In the genomic region with DNA sequence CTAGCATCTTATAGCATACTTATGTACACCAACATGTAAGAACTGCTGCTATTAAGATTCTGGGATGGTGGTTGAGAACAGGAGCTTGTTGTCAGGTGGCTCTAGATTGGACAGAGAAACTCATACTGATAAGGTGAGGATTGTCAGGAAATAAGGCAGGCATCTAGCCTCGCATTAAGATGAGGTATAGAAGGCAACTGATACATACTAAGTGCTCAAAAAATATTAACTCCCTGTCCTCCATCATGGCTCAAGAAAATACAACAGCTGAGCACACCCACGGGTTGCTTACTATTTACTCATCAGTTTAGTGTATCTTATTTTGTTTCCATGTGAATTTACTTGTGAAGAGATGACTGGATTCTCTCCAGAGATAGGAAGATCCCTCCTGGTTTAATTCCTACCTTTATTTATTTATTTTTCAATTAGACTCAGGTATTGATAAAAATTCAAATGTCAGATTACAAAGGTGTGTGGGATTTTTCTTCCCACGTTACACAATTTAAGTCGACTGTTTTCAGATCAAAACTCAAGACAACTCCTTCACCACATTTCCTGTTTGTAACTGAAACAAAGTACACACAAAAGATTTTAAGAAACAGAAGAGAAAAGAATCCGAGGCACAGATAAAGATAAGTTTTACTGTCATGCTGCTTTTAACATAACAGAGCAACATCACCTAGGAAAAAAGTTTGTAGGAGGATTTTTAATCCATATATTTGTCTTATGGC, we compare ENCODE assay signal across 17 cellular contexts. TPM values are rescaled to one million over a fixed set of nuclear protein-coding genes. Genes with fewer than 3 reads are reported as not detected.
DNase-seq lines count a peak whose midpoint lies in the region; ATAC-seq and TF ChIP-seq lines count a peak whose summit lies in the region.
"Had no signal": no experiment of that assay in that cellular context is flagged by ENCODE, and none has a peak within 500 bp of the region (broad histone marks: within the 10 kb centered on the region; RNA-seq: fewer than 3 reads in every experiment).

A gene with protein sequence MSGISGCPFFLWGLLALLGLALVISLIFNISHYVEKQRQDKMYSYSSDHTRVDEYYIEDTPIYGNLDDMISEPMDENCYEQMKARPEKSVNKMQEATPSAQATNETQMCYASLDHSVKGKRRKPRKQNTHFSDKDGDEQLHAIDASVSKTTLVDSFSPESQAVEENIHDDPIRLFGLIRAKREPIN (plus strand): TSS at position 620 of the 731 bp plus-strand sequence. CDS start 142 bp downstream, outside the sequence.

- peaks cover 27% of the 10 kb centered on the region for H3K4me1 Mint-ChIP-seq in activated naive CD4-positive, alpha-beta T cell treated with anti-CD3 and anti-CD28 coated beads for 36 hours (ENCODE audit: low read depth)
- H3K4me1 Mint-ChIP-seq in activated naive CD8-positive, alpha-beta T cell treated with anti-CD3 and anti-CD28 coated beads, Interleukin-2, amount 10 ng/mL, durations not matched to agents 7 days and 5 days = peaks cover 36% of the 10 kb centered on the region
- peaks cover 36% of the 10 kb centered on the region for H3K4me1 Mint-ChIP-seq in stimulated activated effector memory CD8-positive, alpha-beta T cell treated with anti-CD3 and anti-CD28 coated beads, Interleukin-12 subunit alpha, Interleukin-12 subunit beta, amount 100 ng/mL, for 72 hours

- CTCF ChIA-PET in activated naive CD4-positive, alpha-beta T cell treated with anti-CD3 and anti-CD28 coated beads for 36 hours (lab: Charles Lee) = interaction anchor here (4.8 to 5.7 kb wide), 3 partner anchors 10 to 157 kb away, joined by 52 to 71 read pairs (median 71); no protein-coding TSS in a partner anchor

- H3K27ac Mint-ChIP-seq in activated naive CD4-positive, alpha-beta T cell treated with anti-CD3 and anti-CD28 coated beads for 36 hours = peak within 1 kb of the TSS; percentile 98
- H3K27ac Mint-ChIP-seq in activated naive CD8-positive, alpha-beta T cell treated with anti-CD3 and anti-CD28 coated beads, Interleukin-2, amount 10 ng/mL, durations not matched to agents 7 days and 5 days = peak within 1 kb of the TSS; percentile 83
- peak within 1 kb of the TSS; percentile 91 for H3K27ac Mint-ChIP-seq in stimulated activated effector memory CD8-positive, alpha-beta T cell treated with anti-CD3 and anti-CD28 coated beads, Interleukin-12 subunit alpha, Interleukin-12 subunit beta, amount 100 ng/mL, for 72 hours
- H3K27ac Mint-ChIP-seq: progenitor cell of endocrine pancreas had no signal

- no peaks in the 10 kb centered on the region for H3K9me3 ChIP-seq in MM.1S (replicated peaks; ENCODE audit: insufficient read depth, low read length)
- H3K9me3 ChIP-seq: esophagus muscularis mucosa, heart left ventricle had no signal

- no peaks in the 10 kb centered on the region for H3K27me3 ChIP-seq in MM.1S (replicated peaks; ENCODE audit: insufficient read depth, low read length)
- H3K27me3 ChIP-seq: esophagus muscularis mucosa, heart left ventricle had no signal

- H3K4me3 Mint-ChIP-seq in activated naive CD4-positive, alpha-beta T cell treated with anti-CD3 and anti-CD28 coated beads for 36 hours = peak within 1 kb of the TSS; percentile 85
- peak within 1 kb of the TSS; percentile 85 for H3K4me3 Mint-ChIP-seq in activated naive CD8-positive, alpha-beta T cell treated with anti-CD3 and anti-CD28 coated beads, Interleukin-2, amount 10 ng/mL, durations not matched to agents 7 days and 5 days
- peak within 1 kb of the TSS; percentile 63 for H3K4me3 Mint-ChIP-seq in stimulated activated effector memory CD8-positive, alpha-beta T cell treated with anti-CD3 and anti-CD28 coated beads, Interleukin-12 subunit alpha, Interleukin-12 subunit beta, amount 100 ng/mL, for 72 hours

- H4K20me1 ChIP-seq in MM.1S (ENCODE audit: insufficient read depth, low read length) = no peaks in the 10 kb centered on the region

- no peaks in the 10 kb centered on the region for H3K27me3 Mint-ChIP-seq in activated naive CD4-positive, alpha-beta T cell treated with anti-CD3 and anti-CD28 coated beads for 36 hours (ENCODE audit: low read depth)
- no peaks in the 10 kb centered on the region for H3K27me3 Mint-ChIP-seq in activated naive CD8-positive, alpha-beta T cell treated with anti-CD3 and anti-CD28 coated beads, Interleukin-2, amount 10 ng/mL, durations not matched to agents 7 days and 5 days
- H3K27me3 Mint-ChIP-seq: progenitor cell of endocrine pancreas had no signal

- DNase-seq in activated naive CD4-positive, alpha-beta T cell treated with anti-CD3 and anti-CD28 coated beads for 36 hours = no peak
- no peak for DNase-seq in activated naive CD4-positive, alpha-beta T cell (lab: John Stamatoyannopoulos, UW)
- DNase-seq in MM.1S = peak; percentile 82
- no peak for DNase-seq in activated naive CD8-positive, alpha-beta T cell treated with anti-CD3 and anti-CD28 coated beads, Interleukin-2, amount 10 ng/mL, durations not matched to agents 7 days and 5 days
- DNase-seq in stimulated activated effector memory CD8-positive, alpha-beta T cell treated with anti-CD3 and anti-CD28 coated beads, Interleukin-12 subunit alpha, Interleukin-12 subunit beta, amount 100 ng/mL, for 72 hours (ENCODE audit: low spot score in 2 of 2) = no peak
- no peak for DNase-seq in SHP77 treated with DMSO at 0.1 percent for 48 hours (lab: John Stamatoyannopoulos, UW)
- no peak for DNase-seq in NOMO-1 (lab: John Stamatoyannopoulos, UW; ENCODE audit: unreplicated experiment in 2 of 2)
- DNase-seq: anterior cingulate cortex, Calu3, heart left ventricle, Kasumi-1, NCI-H1694, NCI-H524 treated with DMSO at 0.1 percent for 48 hours, T1000 had no signal

- POLR2A ChIA-PET in activated naive CD8-positive, alpha-beta T cell treated with anti-CD3 and anti-CD28 coated beads, Interleukin-2, amount 10 ng/mL, durations not matched to agents 7 days and 5 days (lab: Charles Lee) = interaction anchor here (0.7 to 2.4 kb wide), 5 partner anchors 11 to 233 kb away, joined by 3 to 8 read pairs (median 3); a partner anchor contains a TSS

- peak within 1 kb of the TSS; percentile 70 for H3K4me3 ChIP-seq in MM.1S (ENCODE audit: low read length)
- H3K4me3 ChIP-seq: esophagus muscularis mucosa had no signal

- peak within 1 kb of the TSS; percentile 64; the same call in 1 of the 2 replicates for H3K27ac ChIP-seq in MM.1S (ENCODE audit: low read length)
- H3K27ac ChIP-seq: esophagus muscularis mucosa had no signal

- H2AFZ ChIP-seq in MM.1S (ENCODE audit: low read length) = peak within 1 kb of the TSS; percentile 44

- peaks cover 38% of the 10 kb centered on the region for H3K79me2 ChIP-seq in MM.1S (ENCODE audit: low read length)

- TF ChIP-seq CTCF in MM.1S (IDR thresholded peaks at IDR 0.05; ENCODE audit: low read length) = no peak

- H3K4me2 ChIP-seq in MM.1S (ENCODE audit: low read depth, low read length) = peak within 1 kb of the TSS; percentile 82

- H3K4me1 ChIP-seq in MM.1S (ENCODE audit: low read length) = peaks cover 32% of the 10 kb centered on the region
- H3K4me1 ChIP-seq: esophagus muscularis mucosa, heart left ventricle had no signal

- H3K36me3 Mint-ChIP-seq in activated naive CD4-positive, alpha-beta T cell treated with anti-CD3 and anti-CD28 coated beads for 36 hours (ENCODE audit: low read depth) = peaks cover 11% of the 10 kb centered on the region
- peaks cover 2% of the 10 kb centered on the region for H3K36me3 Mint-ChIP-seq in activated naive CD8-positive, alpha-beta T cell treated with anti-CD3 and anti-CD28 coated beads, Interleukin-2, amount 10 ng/mL, durations not matched to agents 7 days and 5 days
- H3K36me3 Mint-ChIP-seq in stimulated activated effector memory CD8-positive, alpha-beta T cell treated with anti-CD3 and anti-CD28 coated beads, Interleukin-12 subunit alpha, Interleukin-12 subunit beta, amount 100 ng/mL, for 72 hours = no peaks in the 10 kb centered on the region

- ATAC-seq in activated naive CD8-positive, alpha-beta T cell treated with anti-CD3 and anti-CD28 coated beads, Interleukin-2, amount 10 ng/mL, durations not matched to agents 7 days and 5 days (ENCODE audit: low read depth) = peak; percentile 33
- ATAC-seq in stimulated activated effector memory CD8-positive, alpha-beta T cell treated with anti-CD3 and anti-CD28 coated beads, Interleukin-12 subunit alpha, Interleukin-12 subunit beta, amount 100 ng/mL, for 72 hours = peak; percentile 54
- no peak for ATAC-seq in HG03097 (IDR thresholded peaks at IDR 0.05; ENCODE audit: low FRiP score, unreplicated experiment)
- ATAC-seq: heart left ventricle had no signal

- no peaks in the 10 kb centered on the region for H3K36me3 ChIP-seq in MM.1S (replicated peaks; ENCODE audit: insufficient read depth, low read length)
- H3K36me3 ChIP-seq: esophagus muscularis mucosa, heart left ventricle had no signal

- H3K9me2 ChIP-seq in MM.1S (replicated peaks; ENCODE audit: insufficient read depth, low read length) = no peaks in the 10 kb centered on the region

- peaks cover 21% of the 10 kb centered on the region; the same call in 1 of the 2 replicates for H3F3A ChIP-seq in MM.1S (ENCODE audit: insufficient read depth, low read length)

- H3K9ac ChIP-seq in MM.1S (ENCODE audit: low read length) = peak within 1 kb of the TSS; percentile 57; the same call in 1 of the 2 replicates

- intact Hi-C loops in activated naive CD4-positive, alpha-beta T cell treated with anti-CD3 and anti-CD28 coated beads for 36 hours (cut with micrococcal nuclease) = loop anchor here (1.0 to 10.0 kb wide), 5 partner anchors 41 to 1298 kb away; a partner anchor contains a TSS

- H3K9me3 Mint-ChIP-seq in activated naive CD4-positive, alpha-beta T cell treated with anti-CD3 and anti-CD28 coated beads for 36 hours = no peaks in the 10 kb centered on the region
- H3K9me3 Mint-ChIP-seq in activated naive CD8-positive, alpha-beta T cell treated with anti-CD3 and anti-CD28 coated beads, Interleukin-2, amount 10 ng/mL, durations not matched to agents 7 days and 5 days = no peaks in the 10 kb centered on the region
- no peaks in the 10 kb centered on the region for H3K9me3 Mint-ChIP-seq in stimulated activated effector memory CD8-positive, alpha-beta T cell treated with anti-CD3 and anti-CD28 coated beads, Interleukin-12 subunit alpha, Interleukin-12 subunit beta, amount 100 ng/mL, for 72 hours

RNA-seq across cellular contexts. Expression of the gene that starts here (rescaled TPM):
- 10 to 100 TPM; 17.7 to 19.8 TPM for total RNA-seq in activated naive CD4-positive, alpha-beta T cell treated with anti-CD3 and anti-CD28 coated beads for 36 hours
- total RNA-seq in activated naive CD8-positive, alpha-beta T cell treated with anti-CD3 and anti-CD28 coated beads, Interleukin-2, amount 10 ng/mL, durations not matched to agents 7 days and 5 days = 10 to 100 TPM; 54.5 to 56.0 TPM
- total RNA-seq: Calu3, progenitor cell of endocrine pancreas had no signal
